1 cellular context compared by ENCODE assay signal in the genomic region with DNA sequence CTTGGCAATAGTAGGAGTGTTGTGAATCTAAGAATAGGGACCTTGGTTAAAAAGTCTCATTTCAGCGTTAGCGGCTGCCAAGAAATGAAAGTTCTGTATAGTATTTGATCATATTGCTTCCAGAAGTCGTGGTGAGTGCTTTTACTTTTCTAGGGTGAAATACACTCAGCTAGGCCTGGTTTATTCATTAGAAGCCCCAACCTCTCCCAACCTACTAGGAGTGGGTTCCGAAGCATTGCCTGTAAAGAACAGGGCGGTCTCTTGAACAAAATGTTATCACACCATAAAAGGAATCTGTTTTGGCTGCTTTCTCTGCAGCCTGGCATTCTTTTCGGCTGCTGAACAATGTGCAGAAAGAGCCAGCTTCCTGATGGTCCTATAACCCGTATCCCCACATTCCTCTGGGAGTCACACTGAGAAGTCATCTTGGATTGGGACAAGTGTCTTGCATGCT.
TF ChIP-seq lines count a peak whose summit lies in the region.

No MANE protein-coding gene starts in this region.

TF ChIP-seq in H1, 55 proteins besides CTCF, POLR2A, EP300 and RAD21 (continued from another document):
- TF ChIP-seq TEAD4 (IDR thresholded peaks at IDR 0.05; ENCODE audit: low read depth, low read length) (0 out of 2 replicates have a peak, but pooled peaks have one; percentile 29), TAF7 (optimal IDR thresholded peaks at IDR 0.05; ENCODE audit: borderline replicate concordance, low read depth, low read length) (no peak), TBP (IDR thresholded peaks at IDR 0.05; ENCODE audit: low read depth, low read length) (no peak), EGR1 (IDR thresholded peaks at IDR 0.05; ENCODE audit: borderline replicate concordance, low read depth, low read length) (no peak), SAP30 (IDR thresholded peaks at IDR 0.05; ENCODE audit: insufficient read depth, insufficient replicate concordance, low read length) (no peak), MAFK (IDR thresholded peaks at IDR 0.05; ENCODE audit: low read depth, low read length) (no peak)
- TF ChIP-seq, protein P1, sequence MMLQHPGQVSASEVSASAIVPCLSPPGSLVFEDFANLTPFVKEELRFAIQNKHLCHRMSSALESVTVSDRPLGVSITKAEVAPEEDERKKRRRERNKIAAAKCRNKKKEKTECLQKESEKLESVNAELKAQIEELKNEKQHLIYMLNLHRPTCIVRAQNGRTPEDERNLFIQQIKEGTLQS (IDR thresholded peaks at IDR 0.05; ENCODE audit: insufficient read depth, low read depth, low read length) = no peak
